Comparison of ENCODE assay signal across 16 cellular contexts in genomic region chr7:47345754-47346377, GRCh38.
"Had no signal": no experiment of that assay in that cellular context is flagged by ENCODE, and none has a peak within 500 bp of the region (broad histone marks: within the 10 kb centered on the region; RNA-seq: fewer than 3 reads in every experiment).

No MANE protein-coding gene starts in this region.

- H3K4me3 ChIP-seq: hepatocyte, mucosa of descending colon, ovary, right atrium auricular region, smooth muscle cell, testis, tibial nerve had no signal

- H3K27me3 ChIP-seq: foreskin keratinocyte, hepatocyte, ovary, right atrium auricular region, testis, tibial nerve had no signal

- H2AFZ ChIP-seq: hepatocyte had no signal

- H3K4me1 ChIP-seq: foreskin keratinocyte had no signal

- H3K27ac ChIP-seq: foreskin keratinocyte, hepatocyte, ovary, right atrium auricular region, testis had no signal

- FAIRE-seq: colon, endothelial cell of umbilical vein had no signal

- DNase-seq: dermis blood vessel endothelial cell; erythroblast; foreskin keratinocyte; mammary epithelial cell; mucosa of descending colon; naive thymus-derived CD8-positive, alpha-beta T cell; ovary; stimulated activated CD4-positive, alpha-beta T cell treated with anti-CD3 and anti-CD28 coated beads, Interleukin-4, amount 100 ng/mL, for 24 hours; testis had no signal

- H3K4me2 ChIP-seq: hepatocyte, smooth muscle cell had no signal

- H3K36me3 ChIP-seq: ovary, right atrium auricular region had no signal

- H3K9me3 ChIP-seq: mucosa of descending colon, ovary, right atrium auricular region, testis, tibial nerve had no signal

- ATAC-seq: foreskin keratinocyte; mucosa of descending colon; naive thymus-derived CD8-positive, alpha-beta T cell; stimulated activated memory B cell treated with anti-CD40 and anti-IgM and Interleukin-4, amounts not matched to agents 10 μg/mL and 1 μg/mL and 100 μg/mL, for 72 hours had no signal
